ENCODE assay signal across 8 cellular contexts in genomic region chr5:42950466-42951168, GRCh38.
DNase-seq lines count a peak whose midpoint lies in the region; ATAC-seq and TF ChIP-seq lines count a peak whose summit lies in the region.

No MANE protein-coding gene starts in this region.

- H3K27ac Mint-ChIP-seq in osteocyte (ENCODE audit: unreplicated experiment) = peak overlapping the region; percentile 79

- TF ChIP-seq CTCF in AG09319 (IDR thresholded peaks at IDR 0.05; ENCODE audit: low read depth, low read length) (no peak), fibroblast of mammary gland (conservative IDR thresholded peaks at IDR 0.05; ENCODE audit: control insufficient read depth, insufficient read depth, low read depth, low read length) (no peak), osteocyte (IDR thresholded peaks at IDR 0.05) (no peak), transverse colon (IDR thresholded peaks at IDR 0.05) (no peak)

- peaks cover 100% of the 10 kb centered on the region for H3K27me3 ChIP-seq in transverse colon

- no peak for TF ChIP-seq EP300 in transverse colon (IDR thresholded peaks at IDR 0.05; ENCODE audit: low read depth)

- H3K36me3 Mint-ChIP-seq in osteocyte (ENCODE audit: unreplicated experiment) = peaks cover 2% of the 10 kb centered on the region

- intact Hi-C loops in transverse colon (cut with DNase I; ENCODE audit: low total_unique reads) = no loop called here

- H3K27me3 Mint-ChIP-seq in osteocyte (ENCODE audit: unreplicated experiment) = no peaks in the 10 kb centered on the region

- no peaks in the 10 kb centered on the region for H3K9me3 ChIP-seq in transverse colon

- H3K9me3 Mint-ChIP-seq in osteocyte (ENCODE audit: unreplicated experiment) = peaks cover 7% of the 10 kb centered on the region

- peak overlapping the region; percentile 83 to 95 (median 87) for H3K27ac ChIP-seq in transverse colon

- peaks cover 11 to 46% (median 28%) of the 10 kb centered on the region in 4 donors for H3K4me1 ChIP-seq in transverse colon

- in situ Hi-C loops in transverse colon (cut with MboI; ENCODE audit: low pct_ligation_motif_present in 1 of 4, low pct_unique_long_range_greater_than_20kb in 1 of 4, low sequenced_read_pairs in 3 of 4) = loop anchor here in 2 of 4 donors (5.0 to 10.0 kb wide), 2 partner anchors 42 to 54 kb away; no protein-coding TSS in a partner anchor

- H3K4me3 ChIP-seq in fibroblast of mammary gland (ENCODE audit: control insufficient read depth, low read depth, low read length) (peak overlapping the region; percentile 49), transverse colon (peak overlapping the region; percentile 18 to 85 (median 48))

- TF ChIP-seq POLR2A in transverse colon (IDR thresholded peaks at IDR 0.05) = peak; percentile 48

- 1 to 14% methylated on average over 4 to 26 of the region's 36 CpGs for WGBS in transverse colon (ENCODE audit: low coverage in 1 of 2), 2 donors

- DNase-seq in AG09319 (ENCODE audit: extremely low read depth, low read depth) (peak; percentile 97), OCI-M1 (lab: John Stamatoyannopoulos, UW) (peak; percentile 94), activated T-cell treated with anti-CD3 and anti-CD28 coated beads for 48 hours (ENCODE audit: low read depth) (peak; percentile 59), fibroblast of mammary gland (ENCODE audit: low read depth) (peak; percentile 100), osteocyte (ENCODE audit: extremely low spot score, unreplicated experiment) (no peak), transverse colon (peak; percentile 84)

- ATAC-seq in GM19035 (IDR thresholded peaks at IDR 0.05; ENCODE audit: unreplicated experiment) (peak; percentile 26), HG03196 (IDR thresholded peaks at IDR 0.05; ENCODE audit: unreplicated experiment) (peak; percentile 50)

- peaks cover 20% of the 10 kb centered on the region for H3K4me1 Mint-ChIP-seq in osteocyte (ENCODE audit: unreplicated experiment)

- peak overlapping the region; percentile 22 for H3K4me3 Mint-ChIP-seq in osteocyte (ENCODE audit: unreplicated experiment)

- H3K36me3 ChIP-seq in transverse colon = no peaks in the 10 kb centered on the region
